Comparison of ENCODE assay signal across 1 cellular context in the genomic region with DNA sequence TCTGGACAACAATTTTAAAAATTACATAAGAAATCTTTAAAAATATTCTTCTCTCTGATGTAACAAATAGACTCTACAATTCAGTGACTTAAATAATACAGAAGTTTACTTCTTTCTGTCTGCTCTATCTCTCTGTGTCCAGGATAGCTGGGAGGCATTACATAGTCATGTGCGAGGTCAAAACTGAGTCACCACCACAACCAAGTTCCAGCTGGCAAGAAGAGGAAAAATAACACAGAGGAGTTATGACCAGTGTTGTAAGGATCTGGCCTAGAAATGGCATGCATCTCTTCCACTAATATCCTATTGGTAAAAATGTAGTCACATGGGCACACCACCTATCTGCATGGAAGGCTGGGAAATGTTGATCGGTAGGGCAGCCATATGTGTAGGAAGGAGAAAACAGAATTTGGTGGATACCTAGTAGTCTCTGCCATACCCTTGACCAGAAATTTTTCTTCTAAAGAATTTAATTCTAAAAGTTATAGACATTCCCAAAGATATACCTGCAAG.
TF ChIP-seq lines count a peak whose summit lies in the region.

No MANE protein-coding gene starts in this region.

TF ChIP-seq in K562, 482 proteins besides CTCF, POLR2A, EP300 and RAD21:
- no peak for TF ChIP-seq MED1 (CRISPR knock-in tag; IDR thresholded peaks at IDR 0.05; ENCODE audit: borderline replicate concordance)
- TF ChIP-seq FOSL1 (tag; conservative IDR thresholded peaks at IDR 0.05): peak; percentile 60
TF ChIP-seq in K562: peak in this region for 1.
